1 cellular context compared by ENCODE assay signal in the genomic region with DNA sequence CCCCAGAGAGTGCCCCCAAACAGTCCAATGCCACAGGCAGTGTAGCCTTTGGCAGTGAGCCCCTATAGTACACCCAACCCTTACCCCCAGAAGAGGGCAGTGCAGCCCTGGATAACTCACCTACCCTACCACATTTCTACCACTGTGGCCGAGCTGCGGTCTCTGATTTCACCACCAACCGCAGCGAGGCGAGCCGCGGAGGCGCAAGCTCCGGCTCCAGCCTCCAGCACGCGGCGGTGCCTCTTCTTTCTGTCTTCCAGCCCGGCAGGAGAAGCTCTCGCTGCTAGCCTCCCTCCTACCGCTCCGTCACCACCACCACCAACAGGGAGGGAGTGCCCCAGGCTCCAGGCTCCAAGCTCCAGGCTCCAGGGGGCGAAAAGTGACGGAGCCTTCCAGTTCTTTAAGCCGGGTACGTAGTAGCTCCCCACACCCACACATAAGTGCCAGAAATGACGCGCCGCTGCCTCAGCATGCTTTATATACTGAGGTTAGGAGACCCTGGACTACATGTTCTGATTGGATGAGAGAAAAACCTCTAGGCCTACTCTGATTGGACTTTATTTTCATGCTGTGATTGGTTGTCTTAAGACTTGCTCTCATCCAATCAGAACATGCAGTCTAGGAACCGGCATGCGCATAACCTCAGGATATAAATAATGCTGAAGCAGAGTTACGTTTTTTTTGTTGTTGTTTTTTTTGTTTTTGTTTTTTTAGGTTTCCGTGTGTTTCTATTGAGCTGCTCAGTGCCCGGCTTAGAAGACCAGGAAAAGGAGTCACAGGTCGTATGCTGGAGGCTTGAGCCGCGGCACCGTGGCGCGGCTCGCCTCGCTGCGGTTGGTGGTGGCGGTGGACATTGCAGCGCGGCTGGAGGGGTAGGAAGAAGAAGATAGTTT.
TF ChIP-seq lines count a peak whose summit lies in the region.

Gene PCAT7, plus strand, starts transcription at position 645 of the 893 bp plus-strand sequence.

TF ChIP-seq in HepG2, 621 proteins besides CTCF, POLR2A, EP300 and RAD21 (continued from another document):
- TF ChIP-seq, protein P1, sequence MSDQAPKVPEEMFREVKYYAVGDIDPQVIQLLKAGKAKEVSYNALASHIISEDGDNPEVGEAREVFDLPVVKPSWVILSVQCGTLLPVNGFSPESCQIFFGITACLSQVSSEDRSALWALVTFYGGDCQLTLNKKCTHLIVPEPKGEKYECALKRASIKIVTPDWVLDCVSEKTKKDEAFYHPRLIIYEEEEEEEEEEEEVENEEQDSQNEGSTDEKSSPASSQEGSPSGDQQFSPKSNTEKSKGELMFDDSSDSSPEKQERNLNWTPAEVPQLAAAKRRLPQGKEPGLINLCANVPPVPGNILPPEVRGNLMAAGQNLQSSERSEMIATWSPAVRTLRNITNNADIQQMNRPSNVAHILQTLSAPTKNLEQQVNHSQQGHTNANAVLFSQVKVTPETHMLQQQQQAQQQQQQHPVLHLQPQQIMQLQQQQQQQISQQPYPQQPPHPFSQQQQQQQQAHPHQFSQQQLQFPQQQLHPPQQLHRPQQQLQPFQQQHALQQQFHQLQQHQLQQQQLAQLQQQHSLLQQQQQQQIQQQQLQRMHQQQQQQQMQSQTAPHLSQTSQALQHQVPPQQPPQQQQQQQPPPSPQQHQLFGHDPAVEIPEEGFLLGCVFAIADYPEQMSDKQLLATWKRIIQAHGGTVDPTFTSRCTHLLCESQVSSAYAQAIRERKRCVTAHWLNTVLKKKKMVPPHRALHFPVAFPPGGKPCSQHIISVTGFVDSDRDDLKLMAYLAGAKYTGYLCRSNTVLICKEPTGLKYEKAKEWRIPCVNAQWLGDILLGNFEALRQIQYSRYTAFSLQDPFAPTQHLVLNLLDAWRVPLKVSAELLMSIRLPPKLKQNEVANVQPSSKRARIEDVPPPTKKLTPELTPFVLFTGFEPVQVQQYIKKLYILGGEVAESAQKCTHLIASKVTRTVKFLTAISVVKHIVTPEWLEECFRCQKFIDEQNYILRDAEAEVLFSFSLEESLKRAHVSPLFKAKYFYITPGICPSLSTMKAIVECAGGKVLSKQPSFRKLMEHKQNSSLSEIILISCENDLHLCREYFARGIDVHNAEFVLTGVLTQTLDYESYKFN (CRISPR knock-in tag; conservative IDR thresholded peaks at IDR 0.05): peak; percentile 48; the same call in 1 of the 2 replicates
- TF ChIP-seq, protein P2, sequence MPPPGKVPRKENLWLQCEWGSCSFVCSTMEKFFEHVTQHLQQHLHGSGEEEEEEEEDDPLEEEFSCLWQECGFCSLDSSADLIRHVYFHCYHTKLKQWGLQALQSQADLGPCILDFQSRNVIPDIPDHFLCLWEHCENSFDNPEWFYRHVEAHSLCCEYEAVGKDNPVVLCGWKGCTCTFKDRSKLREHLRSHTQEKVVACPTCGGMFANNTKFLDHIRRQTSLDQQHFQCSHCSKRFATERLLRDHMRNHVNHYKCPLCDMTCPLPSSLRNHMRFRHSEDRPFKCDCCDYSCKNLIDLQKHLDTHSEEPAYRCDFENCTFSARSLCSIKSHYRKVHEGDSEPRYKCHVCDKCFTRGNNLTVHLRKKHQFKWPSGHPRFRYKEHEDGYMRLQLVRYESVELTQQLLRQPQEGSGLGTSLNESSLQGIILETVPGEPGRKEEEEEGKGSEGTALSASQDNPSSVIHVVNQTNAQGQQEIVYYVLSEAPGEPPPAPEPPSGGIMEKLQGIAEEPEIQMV (CRISPR knock-in tag; IDR thresholded peaks at IDR 0.05; ENCODE audit: low read depth): peak; percentile 36; the same call in 1 of the 2 replicates
- TF ChIP-seq IKZF4 (CRISPR knock-in tag; IDR thresholded peaks at IDR 0.05; ENCODE audit: borderline replicate concordance, low read depth, not compliant biosample characterization): peak; percentile 48
TF ChIP-seq in HepG2: peak in this region for 178.
